In the genomic region with DNA sequence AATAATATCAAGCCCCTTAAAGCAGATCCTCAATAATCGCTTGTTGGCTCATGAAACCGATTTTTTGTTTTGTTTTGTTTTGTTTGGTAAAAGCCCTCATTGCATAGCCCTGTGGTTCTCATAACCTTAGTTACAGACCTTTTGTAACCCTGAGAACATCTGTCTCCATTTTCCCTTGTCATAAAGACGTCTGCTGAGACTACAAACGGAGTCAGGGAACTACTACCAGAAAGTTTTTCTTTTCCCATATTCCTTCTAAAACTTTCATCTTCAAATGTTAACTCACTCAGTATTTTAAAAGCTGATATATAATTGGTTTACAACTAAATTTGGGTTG, we compare ENCODE assay signal across 1 cellular context.
TF ChIP-seq lines count a peak whose summit lies in the region.

No MANE protein-coding gene starts in this region.

TF ChIP-seq in K562, 482 proteins besides CTCF, POLR2A, EP300 and RAD21 (continued from another document):
- TF ChIP-seq, protein P1, sequence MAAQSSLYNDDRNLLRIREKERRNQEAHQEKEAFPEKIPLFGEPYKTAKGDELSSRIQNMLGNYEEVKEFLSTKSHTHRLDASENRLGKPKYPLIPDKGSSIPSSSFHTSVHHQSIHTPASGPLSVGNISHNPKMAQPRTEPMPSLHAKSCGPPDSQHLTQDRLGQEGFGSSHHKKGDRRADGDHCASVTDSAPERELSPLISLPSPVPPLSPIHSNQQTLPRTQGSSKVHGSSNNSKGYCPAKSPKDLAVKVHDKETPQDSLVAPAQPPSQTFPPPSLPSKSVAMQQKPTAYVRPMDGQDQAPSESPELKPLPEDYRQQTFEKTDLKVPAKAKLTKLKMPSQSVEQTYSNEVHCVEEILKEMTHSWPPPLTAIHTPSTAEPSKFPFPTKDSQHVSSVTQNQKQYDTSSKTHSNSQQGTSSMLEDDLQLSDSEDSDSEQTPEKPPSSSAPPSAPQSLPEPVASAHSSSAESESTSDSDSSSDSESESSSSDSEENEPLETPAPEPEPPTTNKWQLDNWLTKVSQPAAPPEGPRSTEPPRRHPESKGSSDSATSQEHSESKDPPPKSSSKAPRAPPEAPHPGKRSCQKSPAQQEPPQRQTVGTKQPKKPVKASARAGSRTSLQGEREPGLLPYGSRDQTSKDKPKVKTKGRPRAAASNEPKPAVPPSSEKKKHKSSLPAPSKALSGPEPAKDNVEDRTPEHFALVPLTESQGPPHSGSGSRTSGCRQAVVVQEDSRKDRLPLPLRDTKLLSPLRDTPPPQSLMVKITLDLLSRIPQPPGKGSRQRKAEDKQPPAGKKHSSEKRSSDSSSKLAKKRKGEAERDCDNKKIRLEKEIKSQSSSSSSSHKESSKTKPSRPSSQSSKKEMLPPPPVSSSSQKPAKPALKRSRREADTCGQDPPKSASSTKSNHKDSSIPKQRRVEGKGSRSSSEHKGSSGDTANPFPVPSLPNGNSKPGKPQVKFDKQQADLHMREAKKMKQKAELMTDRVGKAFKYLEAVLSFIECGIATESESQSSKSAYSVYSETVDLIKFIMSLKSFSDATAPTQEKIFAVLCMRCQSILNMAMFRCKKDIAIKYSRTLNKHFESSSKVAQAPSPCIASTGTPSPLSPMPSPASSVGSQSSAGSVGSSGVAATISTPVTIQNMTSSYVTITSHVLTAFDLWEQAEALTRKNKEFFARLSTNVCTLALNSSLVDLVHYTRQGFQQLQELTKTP (IDR thresholded peaks at IDR 0.05; ENCODE audit: low read depth in 1 of 2, partially characterized antibody in 2 of 2), result peak in 1 of 2 experiments; percentile 5
